ENCODE assay signal across 1 cellular context in genomic region chr7:106246941-106247826, GRCh38.
TF ChIP-seq lines count a peak whose summit lies in the region.

No MANE protein-coding gene starts in this region.

TF ChIP-seq in IMR-90, 13 proteins besides CTCF, POLR2A, EP300 and RAD21 (continued from another document):
- peak; percentile 62 for TF ChIP-seq CEBPB (IDR thresholded peaks at IDR 0.05; ENCODE audit: low read depth, low read length)
